10 cellular contexts compared by ENCODE assay signal in genomic region chr17:68033636-68034451, GRCh38. TPM values are rescaled to one million over a fixed set of nuclear protein-coding genes. Genes with fewer than 3 reads are reported as not detected.
DNase-seq lines count a peak whose midpoint lies in the region; TF ChIP-seq lines count a peak whose summit lies in the region.
"Had no signal": no experiment of that assay in that cellular context is flagged by ENCODE, and none has a peak within 500 bp of the region (broad histone marks: within the 10 kb centered on the region; RNA-seq: fewer than 3 reads in every experiment).

No MANE protein-coding gene starts in this region.

- WGBS in iPS DF 6.9 (ENCODE audit: insufficient coverage, insufficient read length), result no CpG with 5 or more reads among the region's 7 CpGs

- H3K4me1 ChIP-seq in ACC112 (ENCODE audit: control insufficient read depth, insufficient read depth, low read length, unreplicated experiment), result peaks cover 11% of the 10 kb centered on the region
- H3K4me1 ChIP-seq in iPS DF 6.9 (ENCODE audit: control insufficient read depth, insufficient read depth, low read length), result peaks cover 3% of the 10 kb centered on the region; the same call in 1 of the 2 replicates

- H3K36me3 ChIP-seq in ACC112 (ENCODE audit: insufficient read depth, low read length), result no peaks in the 10 kb centered on the region
- peaks cover 12% of the 10 kb centered on the region for H3K36me3 ChIP-seq in iPS DF 6.9 (ENCODE audit: control insufficient read depth, insufficient read depth, low read length)

- no peak for TF ChIP-seq CTCF in GM13977 (IDR thresholded peaks at IDR 0.05; ENCODE audit: extremely low read depth, insufficient read depth, missing control alignments)

- H3K27ac ChIP-seq in ACC112 (ENCODE audit: low read depth, low read length) (no peak overlapping the region), iPS DF 6.9 (ENCODE audit: low read length) (peak overlapping the region; percentile 69)
- H3K27ac ChIP-seq: gastroesophageal sphincter had no signal

- H3K4me3 ChIP-seq in ACC112 (ENCODE audit: low read depth, low read length) (no peak overlapping the region), iPS DF 6.9 (ENCODE audit: low read length) (no peak overlapping the region)

- DNase-seq in HT1080 (ENCODE audit: low read depth), result peak; percentile 41
- peak; percentile 92 for DNase-seq in SW480 (ENCODE audit: low spot score)
- peak; percentile 96 for DNase-seq in iPS DF 6.9 (ENCODE audit: low read depth, low spot score)
- DNase-seq in SKM-1 treated with dmso at 0.1 percent for 144 hours (lab: John Stamatoyannopoulos, UW; ENCODE audit: unreplicated experiment), result no peak
- DNase-seq in GM13977 (ENCODE audit: low spot score), result no peak
- DNase-seq in RPMI8226, result no peak
- no peak for DNase-seq in NCI-H187 (lab: John Stamatoyannopoulos, UW)
- DNase-seq: activated CD4-positive, alpha-beta T cell treated with anti-CD3 and anti-CD28 coated beads, Interleukin-2, amount 10 ng/mL, durations not matched to agents 24 days and 14 days had no signal

- no peaks in the 10 kb centered on the region for H3K27me3 ChIP-seq in ACC112 (ENCODE audit: insufficient read depth, low read length)
- H3K27me3 ChIP-seq in iPS DF 6.9 (ENCODE audit: control insufficient read depth, insufficient read depth, low read length), result no peaks in the 10 kb centered on the region
- H3K27me3 ChIP-seq: gastroesophageal sphincter had no signal

- in situ Hi-C loops in GM13977 (cut with MboI; ENCODE audit: low pct_unique_long_range_greater_than_20kb, low sequenced_read_pairs, unreplicated experiment), result no loop called here

- no peaks in the 10 kb centered on the region for H3K9me3 ChIP-seq in iPS DF 6.9 (ENCODE audit: control insufficient read depth, insufficient read depth, low read length)
- H3K9me3 ChIP-seq: gastroesophageal sphincter had no signal

- peaks cover 33% of the 10 kb centered on the region for H3K79me2 ChIP-seq in ACC112 (ENCODE audit: control insufficient read depth, insufficient read depth, low read length, unreplicated experiment)

- peak overlapping the region; percentile 29 for H2AFZ ChIP-seq in ACC112 (ENCODE audit: low read length, unreplicated experiment)

RNA-seq across cellular contexts. Expression of gene KPNA2, which starts 1.7 kb away (rescaled TPM):
- total RNA-seq in HT1080 (2014; rRNA removed; shearing (Covaris generic)), result 281 and 347 TPM in 2 replicates
- 211 and 215 TPM in 2 replicates for polyA plus RNA-seq in HT1080 (2015; cell fraction: cytosol; rRNA removed)
- 410 and 454 TPM in 2 replicates for polyA plus RNA-seq in HT1080 (2015; cell fraction: nucleus; rRNA removed)

RNA-seq across cellular contexts. Expression of gene C17orf58, which starts 37.6 kb away (rescaled TPM):
- 30.0 and 34.9 TPM in 2 replicates for total RNA-seq in HT1080 (2014; rRNA removed; shearing (Covaris generic))
- polyA plus RNA-seq in HT1080 (2015; cell fraction: cytosol; rRNA removed), result 39.4 and 39.7 TPM in 2 replicates
- polyA plus RNA-seq in HT1080 (2015; cell fraction: nucleus; rRNA removed), result 17.1 and 17.8 TPM in 2 replicates

Comparison
In these comparisons a context has a peak if more than half of its experiments do, and no peak if none do; other contexts are left out.
1. DNase-seq: peak in HT1080 (single experiment), SW480 (single experiment) and iPS DF 6.9 (single experiment); none in SKM-1 treated with dmso at 0.1 percent for 144 hours (single experiment), GM13977 (single experiment), RPMI8226 (single experiment) and NCI-H187 (0 of 2).